Comparison of ENCODE assay signal across 8 cellular contexts in the genomic region with DNA sequence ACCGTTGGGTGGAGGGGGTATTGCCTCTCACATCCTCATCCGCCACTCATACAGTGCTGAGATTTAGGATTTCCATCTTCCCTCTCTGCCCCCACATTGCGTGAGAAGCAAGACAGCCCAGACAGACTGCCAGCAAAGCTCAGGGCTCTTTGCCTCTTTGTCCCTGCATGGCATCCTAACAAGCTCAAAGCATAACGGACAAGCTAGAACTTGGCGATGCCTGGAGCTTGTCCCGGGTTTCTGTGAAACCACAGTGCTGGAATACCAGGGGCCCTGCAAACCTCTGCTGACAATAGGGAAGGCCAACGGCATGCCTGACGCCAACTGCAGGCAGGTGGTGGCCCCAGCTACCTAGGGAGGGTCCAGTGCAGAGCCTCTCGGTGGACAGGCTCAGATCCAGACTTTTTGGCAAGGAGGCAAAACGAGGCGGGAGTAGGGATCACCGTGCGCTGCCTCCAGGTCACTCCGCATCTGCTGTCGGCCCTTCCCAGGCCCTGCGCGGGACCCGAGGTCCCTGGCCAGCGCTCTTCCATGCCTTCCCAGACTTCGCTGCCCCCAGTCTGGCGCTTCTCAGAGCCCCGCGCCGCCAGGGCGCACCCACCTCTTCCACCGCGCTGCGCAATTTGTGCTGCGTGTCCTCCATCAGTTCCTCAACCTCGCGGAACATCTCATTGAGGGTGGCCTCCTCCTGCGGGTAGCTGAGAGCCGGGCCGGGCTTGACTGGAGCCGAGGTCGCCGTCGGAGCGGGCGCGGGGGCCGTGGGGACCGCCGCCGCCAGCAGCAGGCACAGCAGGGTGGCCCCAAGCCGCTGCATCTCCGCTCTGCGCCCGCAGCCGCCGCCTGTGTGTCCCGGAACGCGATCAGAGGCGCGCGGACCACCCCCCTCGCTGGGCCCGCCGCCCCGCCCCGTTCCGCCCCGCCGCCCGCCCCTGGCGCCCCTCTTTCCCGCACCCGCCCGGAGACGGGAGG. TPM values are rescaled to one million over a fixed set of nuclear protein-coding genes. Genes with fewer than 3 reads are reported as not detected.
A peak's percentile ranks its signal among the peaks of the same experiment; 100 is the strongest.
DNase-seq lines count a peak whose midpoint lies in the region; ATAC-seq and TF ChIP-seq lines count a peak whose summit lies in the region.

A gene (minus strand): TSS at position 858 of the 969 bp plus-strand sequence. CDS start 44 bp downstream, at position 814.

- H3K9me3 ChIP-seq in HAP-1 (no peaks in the 10 kb centered on the region), MM.1S (replicated peaks; ENCODE audit: insufficient read depth, low read length) (no peaks in the 10 kb centered on the region)

- ATAC-seq in HG03378 (IDR thresholded peaks at IDR 0.05; ENCODE audit: unreplicated experiment): no peak

- H3K36me3 ChIP-seq in HAP-1 (replicated peaks) (no peaks in the 10 kb centered on the region), MM.1S (replicated peaks; ENCODE audit: insufficient read depth, low read length) (no peaks in the 10 kb centered on the region)

- H3K27ac ChIP-seq in MM.1S (ENCODE audit: low read length): no peak within 1 kb of the TSS

- TF ChIP-seq POLR2A in erythroblast (IDR thresholded peaks at IDR 0.05; ENCODE audit: low read length): no peak

- H3K4me2 ChIP-seq in MM.1S (ENCODE audit: low read depth, low read length): no peak within 1 kb of the TSS

- H3K9me3 Mint-ChIP-seq in activated T-helper 1 cell treated with anti-CD3 and anti-CD28 coated beads, Interleukin-12 subunit alpha, Interleukin-12 subunit beta, Interleukin-2, Interleukin-4 antibody, amounts not matched to agents 30 ng/mL and 10 ng/mL and 1 ng/mL, durations not matched to agents 14 hours and 24 hours and 36 hours: no peaks in the 10 kb centered on the region

- no peaks in the 10 kb centered on the region for H3F3A ChIP-seq in MM.1S (ENCODE audit: insufficient read depth, low read length)

- H3K4me1 ChIP-seq in HAP-1 (no peaks in the 10 kb centered on the region), MM.1S (ENCODE audit: low read length) (no peaks in the 10 kb centered on the region)

- TF ChIP-seq CTCF in MM.1S (IDR thresholded peaks at IDR 0.05; ENCODE audit: low read length): no peak

- no peaks in the 10 kb centered on the region for H3K4me1 Mint-ChIP-seq in activated T-helper 1 cell treated with anti-CD3 and anti-CD28 coated beads, Interleukin-12 subunit alpha, Interleukin-12 subunit beta, Interleukin-2, Interleukin-4 antibody, amounts not matched to agents 30 ng/mL and 10 ng/mL and 1 ng/mL, durations not matched to agents 14 hours and 24 hours and 36 hours (ENCODE audit: low read depth)

- no peaks in the 10 kb centered on the region for H3K36me3 Mint-ChIP-seq in activated T-helper 1 cell treated with anti-CD3 and anti-CD28 coated beads, Interleukin-12 subunit alpha, Interleukin-12 subunit beta, Interleukin-2, Interleukin-4 antibody, amounts not matched to agents 30 ng/mL and 10 ng/mL and 1 ng/mL, durations not matched to agents 14 hours and 24 hours and 36 hours (ENCODE audit: low read depth)

- no peaks in the 10 kb centered on the region for H3K9me2 ChIP-seq in MM.1S (replicated peaks; ENCODE audit: insufficient read depth, low read length)

- no peaks in the 10 kb centered on the region for H4K20me1 ChIP-seq in MM.1S (ENCODE audit: insufficient read depth, low read length)

- H2AFZ ChIP-seq in MM.1S (ENCODE audit: low read length): no peak within 1 kb of the TSS

- H3K4me3 ChIP-seq in HAP-1: peak within 1 kb of the TSS; percentile 50
- no peak within 1 kb of the TSS for H3K4me3 ChIP-seq in MM.1S (ENCODE audit: low read length)

- H3K27me3 Mint-ChIP-seq in activated T-helper 1 cell treated with anti-CD3 and anti-CD28 coated beads, Interleukin-12 subunit alpha, Interleukin-12 subunit beta, Interleukin-2, Interleukin-4 antibody, amounts not matched to agents 30 ng/mL and 10 ng/mL and 1 ng/mL, durations not matched to agents 14 hours and 24 hours and 36 hours (ENCODE audit: insufficient read depth): peaks cover 79% of the 10 kb centered on the region

- no peak within 1 kb of the TSS for H3K27ac Mint-ChIP-seq in activated T-helper 1 cell treated with anti-CD3 and anti-CD28 coated beads, Interleukin-12 subunit alpha, Interleukin-12 subunit beta, Interleukin-2, Interleukin-4 antibody, amounts not matched to agents 30 ng/mL and 10 ng/mL and 1 ng/mL, durations not matched to agents 14 hours and 24 hours and 36 hours

- H3K27me3 ChIP-seq in HAP-1 (ENCODE audit: low read depth) (no peaks in the 10 kb centered on the region), MM.1S (replicated peaks; ENCODE audit: insufficient read depth, low read length) (no peaks in the 10 kb centered on the region)

- no peaks in the 10 kb centered on the region for H3K79me2 ChIP-seq in MM.1S (ENCODE audit: low read length)

- DNase-seq in HAP-1 (ENCODE audit: low spot score in 2 of 2) (peak in 1 of 2 experiments; percentile 55), glomerular endothelial cell (ENCODE audit: extremely low read depth, low read depth, low spot score) (no peak), occipital lobe (lab: John Stamatoyannopoulos, UW) (peak; percentile 52), MM.1S (no peak), Kasumi-1 (lab: John Stamatoyannopoulos, UW) (no peak), erythroblast (lab: John Stamatoyannopoulos, UW) (no peak)
- DNase-seq in activated T-helper 1 cell treated with anti-CD3 and anti-CD28 coated beads, Interleukin-12 subunit alpha, Interleukin-12 subunit beta, Interleukin-2, Interleukin-4 antibody, amounts not matched to agents 30 ng/mL and 10 ng/mL and 1 ng/mL, durations not matched to agents 14 hours and 24 hours and 36 hours (ENCODE audit: low spot score): no peak

- intact Hi-C loops in activated T-helper 1 cell treated with anti-CD3 and anti-CD28 coated beads, Interleukin-12 subunit alpha, Interleukin-12 subunit beta, Interleukin-2, Interleukin-4 antibody, amounts not matched to agents 30 ng/mL and 10 ng/mL and 1 ng/mL, durations not matched to agents 14 hours and 24 hours and 36 hours (cut with micrococcal nuclease): no loop called here

- H3K9ac ChIP-seq in MM.1S (ENCODE audit: low read length): no peak within 1 kb of the TSS

- in situ Hi-C loops in HAP-1 (cut with MboI; ENCODE audit: low sequenced_read_pairs): no loop called here

- H3K4me3 Mint-ChIP-seq in activated T-helper 1 cell treated with anti-CD3 and anti-CD28 coated beads, Interleukin-12 subunit alpha, Interleukin-12 subunit beta, Interleukin-2, Interleukin-4 antibody, amounts not matched to agents 30 ng/mL and 10 ng/mL and 1 ng/mL, durations not matched to agents 14 hours and 24 hours and 36 hours: peak within 1 kb of the TSS; percentile 62

RNA-seq across cellular contexts. Expression of the gene that starts here (rescaled TPM):
- total RNA-seq in activated T-helper 1 cell treated with anti-CD3 and anti-CD28 coated beads, Interleukin-12 subunit alpha, Interleukin-12 subunit beta, Interleukin-2, Interleukin-4 antibody, amounts not matched to agents 30 ng/mL and 10 ng/mL and 1 ng/mL, durations not matched to agents 14 hours and 24 hours and 36 hours: not detected in 2 replicates
- total RNA-seq in glomerular endothelial cell (1,099 and 1,400 TPM in 2 replicates), occipital lobe (185 TPM)

Comparison
In these comparisons a context has a peak if more than half of its experiments do, and no peak if none do; other contexts are left out.
1. RNA of the gene that starts here (total RNA-seq): 1,099 to 1,400 TPM in glomerular endothelial cell and 185 TPM in occipital lobe (single experiment); not detected in activated T-helper 1 cell treated with anti-CD3 and anti-CD28 coated beads, Interleukin-12 subunit alpha, Interleukin-12 subunit beta, Interleukin-2, Interleukin-4 antibody, amounts not matched to agents 30 ng/mL and 10 ng/mL and 1 ng/mL, durations not matched to agents 14 hours and 24 hours and 36 hours; every median in the first group is over 100 times any median in the second.